1 cellular context compared by ENCODE assay signal in the genomic region with DNA sequence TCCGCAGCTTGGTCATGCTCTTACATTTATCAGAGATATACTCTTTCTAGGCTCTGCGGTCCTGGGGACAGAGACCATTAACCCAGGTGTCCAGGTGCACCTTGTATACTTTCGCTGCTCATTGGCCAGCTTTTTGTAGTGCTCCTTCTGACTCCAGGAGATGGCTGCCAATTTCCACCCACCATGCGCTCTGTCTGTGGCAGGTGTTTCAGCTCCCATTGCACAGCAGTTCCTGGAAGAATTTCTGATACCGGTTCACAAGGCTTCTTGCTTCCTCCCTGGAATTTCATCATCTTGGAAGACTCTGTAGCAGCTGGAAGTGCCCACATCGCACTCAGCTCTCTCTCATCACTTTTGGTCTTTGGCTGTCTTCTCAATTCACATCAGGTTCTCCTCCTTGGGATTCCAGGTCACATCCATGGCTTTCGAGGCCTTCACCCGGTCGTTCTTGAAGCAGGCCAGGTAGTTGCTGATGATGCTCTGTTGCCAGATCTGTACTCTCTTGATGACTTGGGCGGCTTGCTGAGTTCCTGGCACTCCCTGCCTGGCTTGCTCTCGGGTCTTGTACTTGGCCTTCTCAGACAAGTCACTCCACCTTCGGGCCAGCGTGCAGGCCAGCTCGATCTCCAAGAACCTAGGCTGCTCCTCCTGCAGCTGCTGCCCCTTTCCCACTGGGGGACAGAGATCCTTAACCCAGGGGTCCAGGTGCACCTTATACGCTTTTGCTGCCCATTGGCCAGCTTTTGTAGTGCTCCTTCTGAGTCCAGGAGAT.
TF ChIP-seq lines count a peak whose summit lies in the region.

No MANE protein-coding gene starts in this region.

TF ChIP-seq in K562, 482 proteins besides CTCF, POLR2A, EP300 and RAD21:
- TF ChIP-seq ZBTB9 (CRISPR knock-in tag; IDR thresholded peaks at IDR 0.05): no peak
- 0 out of 4 replicates have a peak, but pooled peaks of 1 of the 2 experiments have one; percentile 23 for TF ChIP-seq MLLT1 (IDR thresholded peaks at IDR 0.05)
